In genomic region chr15:41881925-41882688, GRCh38 we compare ENCODE assay signal across 10 cellular contexts. TPM values are rescaled to one million over a fixed set of nuclear protein-coding genes. Genes with fewer than 3 reads are reported as not detected.
DNase-seq lines count a peak whose midpoint lies in the region; ATAC-seq and TF ChIP-seq lines count a peak whose summit lies in the region.
"Had no signal": no experiment of that assay in that cellular context is flagged by ENCODE, and none has a peak within 500 bp of the region (broad histone marks: within the 10 kb centered on the region; RNA-seq: fewer than 3 reads in every experiment).

No MANE protein-coding gene starts in this region.

- H3K9me3 ChIP-seq in ES-I3 (ENCODE audit: control insufficient read depth, insufficient read depth, low read length) (no peaks in the 10 kb centered on the region), right atrium auricular region (no peaks in the 10 kb centered on the region), parathyroid adenoma (ENCODE audit: control insufficient read depth, low read length) (no peaks in the 10 kb centered on the region), A673 (ENCODE audit: low read depth, low read length, poor library complexity, severe bottlenecking) (no peaks in the 10 kb centered on the region)

- peaks cover 11% of the 10 kb centered on the region for H3K27me3 Mint-ChIP-seq in activated naive CD8-positive, alpha-beta T cell treated with anti-CD3 and anti-CD28 coated beads for 36 hours

- H3K4me2 ChIP-seq in parathyroid adenoma (ENCODE audit: low read length), result peak overlapping the region; percentile 55

- BruUV-seq in A673 (replicated peaks; lab: Mats Ljungman, UMichigan), result no TSS peak

- no peak for TF ChIP-seq CTCF in right atrium auricular region (IDR thresholded peaks at IDR 0.05)
- no peak for TF ChIP-seq CTCF in parathyroid adenoma (IDR thresholded peaks at IDR 0.05)
- TF ChIP-seq CTCF in A673 (conservative IDR thresholded peaks at IDR 0.05; ENCODE audit: low read depth, low read length), result no peak

- intact Hi-C loops in A673 (cut with micrococcal nuclease; ENCODE audit: unreplicated experiment), result no loop called here

- CTCF ChIA-PET in A673 (lab: Charles Lee), result no interaction called here

- no peaks in the 10 kb centered on the region for H3K9me3 Mint-ChIP-seq in activated naive CD8-positive, alpha-beta T cell treated with anti-CD3 and anti-CD28 coated beads for 36 hours
- H3K9me3 Mint-ChIP-seq: activated naive CD4-positive, alpha-beta T cell treated with anti-CD3 and anti-CD28 coated beads, Interleukin-2, amount 50 U/mL, for 24 hours had no signal

- peak overlapping the region; percentile 73 for H2AFZ ChIP-seq in parathyroid adenoma

- H3K79me2 ChIP-seq in parathyroid adenoma, result no peaks in the 10 kb centered on the region

- no peak overlapping the region for H3K4me3 Mint-ChIP-seq in activated naive CD8-positive, alpha-beta T cell treated with anti-CD3 and anti-CD28 coated beads for 36 hours

- H3K4me1 Mint-ChIP-seq in activated naive CD8-positive, alpha-beta T cell treated with anti-CD3 and anti-CD28 coated beads for 36 hours, result peaks cover 4% of the 10 kb centered on the region

- no peaks in the 10 kb centered on the region for H3K36me3 ChIP-seq in ES-I3 (ENCODE audit: insufficient read depth, low read length)
- no peaks in the 10 kb centered on the region for H3K36me3 ChIP-seq in right atrium auricular region
- H3K36me3 ChIP-seq in parathyroid adenoma (ENCODE audit: control insufficient read depth, insufficient read depth, low read length), result no peaks in the 10 kb centered on the region
- H3K36me3 ChIP-seq in A673 (ENCODE audit: insufficient read depth, low read length, poor library complexity, severe bottlenecking), result no peaks in the 10 kb centered on the region

- H3K36me3 Mint-ChIP-seq in activated naive CD8-positive, alpha-beta T cell treated with anti-CD3 and anti-CD28 coated beads for 36 hours, result no peaks in the 10 kb centered on the region
- H3K36me3 Mint-ChIP-seq: activated naive CD4-positive, alpha-beta T cell treated with anti-CD3 and anti-CD28 coated beads, Interleukin-2, amount 50 U/mL, for 24 hours had no signal

- H3K27ac ChIP-seq in right atrium auricular region, result peak overlapping the region; percentile 35 to 59
- no peak overlapping the region for H3K27ac ChIP-seq in parathyroid adenoma
- no peak overlapping the region for H3K27ac ChIP-seq in A673 (ENCODE audit: low read depth, low read length, poor library complexity, severe bottlenecking)

- H3K9ac ChIP-seq in ES-I3 (ENCODE audit: low read depth, low read length) (peak overlapping the region; percentile 51), parathyroid adenoma (no peak overlapping the region)

- no peak overlapping the region for H3K27ac Mint-ChIP-seq in activated naive CD8-positive, alpha-beta T cell treated with anti-CD3 and anti-CD28 coated beads for 36 hours
- H3K27ac Mint-ChIP-seq: activated naive CD4-positive, alpha-beta T cell treated with anti-CD3 and anti-CD28 coated beads, Interleukin-2, amount 50 U/mL, for 24 hours had no signal

- H3K4me1 ChIP-seq in ES-I3 (ENCODE audit: insufficient read depth, low read length) (peaks cover 3% of the 10 kb centered on the region; the same call in 1 of the 2 replicates), right atrium auricular region (peaks cover 0 to 25% of the 10 kb centered on the region in 2 donors), parathyroid adenoma (no peaks in the 10 kb centered on the region), A673 (ENCODE audit: insufficient read depth, low read length, poor library complexity, severe bottlenecking) (no peaks in the 10 kb centered on the region)

- H3K27me3 ChIP-seq in right atrium auricular region (no peaks in the 10 kb centered on the region), parathyroid adenoma (ENCODE audit: control insufficient read depth, insufficient read depth, low read length) (no peaks in the 10 kb centered on the region), A673 (replicated peaks; ENCODE audit: insufficient read depth, low read depth, low read length, poor library complexity) (no peaks in the 10 kb centered on the region)

- peak; percentile 16 for DNase-seq in activated naive CD8-positive, alpha-beta T cell treated with anti-CD3 and anti-CD28 coated beads for 36 hours
- DNase-seq in right atrium auricular region (ENCODE audit: low spot score) (no peak), A673 (ENCODE audit: low spot score) (no peak), HuH-7.5 (ENCODE audit: low spot score) (no peak)
- DNase-seq: NCI-H2029 treated with DMSO at 0.1 percent for 48 hours had no signal

- ATAC-seq in GM21515 (IDR thresholded peaks at IDR 0.05; ENCODE audit: unreplicated experiment), result no peak
- ATAC-seq in GM19395 (IDR thresholded peaks at IDR 0.05; ENCODE audit: unreplicated experiment), result no peak

- POLR2A ChIA-PET in A673 (lab: Charles Lee; ENCODE audit: low non-redundant PET), result no interaction called here

- H3K4me3 ChIP-seq in right atrium auricular region (peak overlapping the region; percentile 18 to 38), parathyroid adenoma (ENCODE audit: low read depth, low read length) (peak overlapping the region; percentile 34), A673 (ENCODE audit: low read depth, low read length, poor library complexity, severe bottlenecking) (no peak overlapping the region)

RNA-seq across cellular contexts. Expression of gene SPTBN5, which starts 11.7 kb away (rescaled TPM):
- under 1 TPM; 0.19 to 0.30 TPM for total RNA-seq in activated naive CD8-positive, alpha-beta T cell treated with anti-CD3 and anti-CD28 coated beads for 36 hours
- total RNA-seq in right atrium auricular region, result 1 to 10 TPM in 1 of 2 donors, under 1 TPM in 1; 0.63 to 1.3 TPM
- 2.4 and 3.2 TPM in 2 replicates for total RNA-seq in A673 (2021)

RNA-seq across cellular contexts. Expression of gene PLA2G4B, which starts 43.5 kb away (rescaled TPM):
- total RNA-seq in activated naive CD8-positive, alpha-beta T cell treated with anti-CD3 and anti-CD28 coated beads for 36 hours, result 1 to 10 TPM; 2.1 to 2.2 TPM
- total RNA-seq in right atrium auricular region (1 to 10 TPM; 1.3 to 1.4 TPM), A673 (2021) (7.4 and 12.0 TPM in 2 replicates)

RNA-seq across cellular contexts. Expression of gene JMJD7, which starts 54.2 kb away (rescaled TPM):
- total RNA-seq in activated naive CD8-positive, alpha-beta T cell treated with anti-CD3 and anti-CD28 coated beads for 36 hours, result 10 to 100 TPM in 1 of 2 experiments, 1 to 10 TPM in 1; 9.4 to 10.9 TPM
- total RNA-seq in right atrium auricular region, result 10 to 100 TPM in 1 of 2 donors, 1 to 10 TPM in 1; 6.4 to 11.7 TPM
- 18.3 and 18.8 TPM in 2 replicates for total RNA-seq in A673 (2021)

Comparison
In these comparisons a context has a peak if more than half of its experiments do, and no peak if none do; other contexts are left out.
1. H3K27ac ChIP-seq: peak in right atrium auricular region (2 of 2); none in parathyroid adenoma (single experiment) and A673 (single experiment).